ENCODE assay signal across 16 cellular contexts in the genomic region with DNA sequence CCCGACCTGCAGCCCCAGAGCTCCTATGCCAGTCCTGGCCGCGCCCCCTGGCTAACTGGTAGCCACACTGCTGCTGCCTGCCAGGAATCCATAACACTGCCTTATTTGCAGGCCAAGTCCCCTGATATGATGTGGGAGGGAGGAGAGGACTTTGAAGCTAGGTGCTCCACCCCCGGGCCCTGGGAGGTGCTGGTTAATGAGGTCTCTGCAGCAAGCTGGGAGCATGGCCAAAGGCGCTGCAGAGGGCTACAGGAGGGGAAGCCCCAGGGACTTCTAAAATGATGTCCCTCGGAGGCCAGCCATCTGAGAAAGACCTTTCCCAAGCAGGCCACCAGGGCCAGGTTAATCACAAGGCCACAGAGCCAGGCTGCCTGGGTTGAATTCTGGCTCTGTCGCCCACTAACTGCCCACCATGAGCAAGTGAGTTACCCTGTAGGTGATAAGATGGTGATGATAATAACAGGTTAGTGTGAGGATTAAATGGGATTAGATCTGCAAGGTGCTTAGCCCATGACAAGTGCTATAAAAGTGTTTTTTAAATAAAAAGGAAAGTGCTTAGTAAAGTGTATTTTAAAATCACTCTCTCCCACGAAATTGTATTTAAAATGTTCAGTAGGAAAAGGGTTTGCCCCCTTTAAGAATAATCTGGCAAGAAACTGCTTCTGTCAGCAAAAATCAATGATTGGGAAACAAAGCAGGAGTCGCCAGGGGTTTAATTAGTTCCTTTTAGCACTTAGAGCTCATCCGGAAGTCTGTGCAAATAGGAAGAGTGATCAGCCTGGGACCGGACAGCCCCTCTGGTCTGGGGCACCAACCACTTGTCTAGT.
DNase-seq lines count a peak whose midpoint lies in the region; ATAC-seq, FAIRE-seq and TF ChIP-seq lines count a peak whose summit lies in the region.
"Had no signal": no experiment of that assay in that cellular context is flagged by ENCODE, and none has a peak within 500 bp of the region (broad histone marks: within the 10 kb centered on the region; RNA-seq: fewer than 3 reads in every experiment).

No MANE protein-coding gene starts in this region.

- H3K9me3 Mint-ChIP-seq in WTC11: peaks cover 17% of the 10 kb centered on the region
- H3K9me3 Mint-ChIP-seq: activated T-helper 2 cell treated with anti-CD3 and anti-CD28 coated beads, Interferon-gamma antibody, Interleukin-2, Interleukin-4, amounts not matched to agents 10 μg/mL and 5 μg/mL and 100 μg/mL, durations not matched to agents 14 hours and 24 hours and 36 hours had no signal

- H3K36me3 ChIP-seq in HEK293 (ENCODE audit: control insufficient read depth in 2 of 2, insufficient read depth in 1 of 2, low read length in 2 of 2): no peaks in the 10 kb centered on the region
- H3K36me3 ChIP-seq in K562 (ENCODE audit: control insufficient read depth, insufficient read depth, low read length): no peaks in the 10 kb centered on the region
- H3K36me3 ChIP-seq in mucosa of stomach (ENCODE audit: control insufficient read depth, insufficient read depth, low read length): no peaks in the 10 kb centered on the region
- no peaks in the 10 kb centered on the region for H3K36me3 ChIP-seq in smooth muscle cell (ENCODE audit: low read depth)
- H3K36me3 ChIP-seq: left ventricle myocardium inferior, MG63, thyroid gland had no signal

- no peak for TF ChIP-seq RAD21 in K562 (CRISPR knock-in tag; conservative IDR thresholded peaks at IDR 0.05 in 1 of 2, IDR thresholded peaks at IDR 0.05 in 1 of 2)

- ATAC-seq in K562: no peak
- no peak for ATAC-seq in WTC11
- ATAC-seq: CD8-positive, alpha-beta T cell had no signal

- H3K4me3 ChIP-seq in HEK293 (ENCODE audit: low read depth, low read length) (no peak overlapping the region), K562 (no peak overlapping the region), mucosa of stomach (ENCODE audit: low read length) (no peak overlapping the region), smooth muscle cell (no peak overlapping the region)
- H3K4me3 ChIP-seq: left ventricle myocardium inferior, MG63, thyroid gland had no signal

- no peaks in the 10 kb centered on the region for H3K9me3 ChIP-seq in HEK293 (ENCODE audit: control insufficient read depth, insufficient read depth, low read depth, low read length)
- no peaks in the 10 kb centered on the region for H3K9me3 ChIP-seq in K562 (replicated peaks; ENCODE audit: control insufficient read depth, insufficient read depth, low read depth, low read length)
- H3K9me3 ChIP-seq in mucosa of stomach (ENCODE audit: control insufficient read depth, low read length): no peaks in the 10 kb centered on the region
- no peaks in the 10 kb centered on the region for H3K9me3 ChIP-seq in smooth muscle cell (replicated peaks; ENCODE audit: low read depth)
- H3K9me3 ChIP-seq: MG63, thyroid gland had no signal

- peak; percentile 34 for DNase-seq in NCI-H2196 (lab: John Stamatoyannopoulos, UW; ENCODE audit: unreplicated experiment)
- DNase-seq in K562 (ENCODE audit: extremely low read depth in 1 of 4, low spot score in 3 of 4): no peak
- DNase-seq in smooth muscle cell (lab: John Stamatoyannopoulos, UW; ENCODE audit: unreplicated experiment): no peak
- no peak for DNase-seq in WTC11 (ENCODE audit: low spot score)
- no peak for DNase-seq in NCI-H1048 (lab: John Stamatoyannopoulos, UW)
- DNase-seq: activated CD4-positive, alpha-beta T cell treated with anti-CD3 and anti-CD28 coated beads for 4 hours; CD8-positive, alpha-beta T cell; left ventricle myocardium inferior; MG63; nucleus accumbens; thyroid gland had no signal

- no peak for TF ChIP-seq CTCF in HEK293 (tag by site-specific recombination; IDR thresholded peaks at IDR 0.05)
- no peak for TF ChIP-seq CTCF in K562 (IDR thresholded peaks at IDR 0.05 in 2 of 3, conservative IDR thresholded peaks at IDR 0.05 in 1 of 3; ENCODE audit: insufficient read depth in 2 of 3, low read depth in 1 of 3, low read length in 3 of 3)
- no peak for TF ChIP-seq CTCF in smooth muscle cell (IDR thresholded peaks at IDR 0.05; ENCODE audit: borderline replicate concordance, insufficient read depth, poor library complexity, severe bottlenecking)
- TF ChIP-seq CTCF in WTC11 (IDR thresholded peaks at IDR 0.05): no peak

- H3K9ac ChIP-seq in K562 (ENCODE audit: insufficient read depth in 1 of 2, low read depth in 2 of 2, low read length in 2 of 2) (no peak overlapping the region), mucosa of stomach (ENCODE audit: low read length) (peak overlapping the region; percentile 26), smooth muscle cell (ENCODE audit: low read depth) (no peak overlapping the region)

- H3K4me2 ChIP-seq in K562 (ENCODE audit: insufficient read depth, low read length) (no peak overlapping the region), smooth muscle cell (no peak overlapping the region)

- no peak for TF ChIP-seq POLR2A in K562 (conservative IDR thresholded peaks at IDR 0.05)

- peaks cover 4% of the 10 kb centered on the region; the same call in 1 of the 2 replicates for H3K4me1 ChIP-seq in HEK293 (ENCODE audit: control insufficient read depth, insufficient read depth, low read length)
- H3K4me1 ChIP-seq in K562 (replicated peaks in 1 of 2; ENCODE audit: control insufficient read depth in 2 of 2, insufficient read depth in 2 of 2, low read length in 2 of 2): no peaks in the 10 kb centered on the region
- peaks cover 14% of the 10 kb centered on the region for H3K4me1 ChIP-seq in mucosa of stomach (ENCODE audit: control insufficient read depth, insufficient read depth, low read length)
- peaks cover 7% of the 10 kb centered on the region for H3K4me1 ChIP-seq in smooth muscle cell (ENCODE audit: low read depth)
- H3K4me1 ChIP-seq: left ventricle myocardium inferior, thyroid gland had no signal

- no peaks in the 10 kb centered on the region for H3K9me1 ChIP-seq in K562 (ENCODE audit: control insufficient read depth, insufficient read depth, low read length)

- no peaks in the 10 kb centered on the region for H3K36me3 Mint-ChIP-seq in WTC11
- H3K36me3 Mint-ChIP-seq: brain; CD8-positive, alpha-beta T cell had no signal

- POLR2A ChIA-PET in HEK293 (lab: Yijun Ruan, JAX): no interaction called here
- POLR2A ChIA-PET in K562 (lab: Yijun Ruan, JAX): interaction anchor here (1.1 kb wide), 1 partner anchor 80 kb away, joined by 5 read pairs; no protein-coding TSS in a partner anchor
- POLR2A ChIA-PET in WTC11 (lab: Charles Lee): no interaction called here

- no TSS peak for BruUV-seq in K562 (replicated peaks; lab: Mats Ljungman, UMichigan)

- CTCF ChIA-PET in HEK293 (lab: Yijun Ruan, JAX): interaction anchor here (1.0 to 1.3 kb wide), 2 partner anchors 32 to 37 kb away, joined by 3 to 4 read pairs; no protein-coding TSS in a partner anchor
- CTCF ChIA-PET in K562 (lab: Yijun Ruan, JAX; ENCODE audit: low intra/inter-chr PET ratio): no interaction called here
- CTCF ChIA-PET in WTC11 (lab: Charles Lee): interaction anchor here (0.8 to 2.5 kb wide), 5 partner anchors 12 to 284 kb away, joined by 3 to 12 read pairs (median 3); a partner anchor contains a TSS

- intact Hi-C loops in K562 (cut with micrococcal nuclease): no loop called here

- no peak for TF ChIP-seq EP300 in K562 (IDR thresholded peaks at IDR 0.05; ENCODE audit: low read length)

- FAIRE-seq in K562 (lab: Jason Lieb, UNC): no peak

- peaks cover 26 to 54% of the 10 kb centered on the region in 2 experiments for H3K27me3 ChIP-seq in K562 (ENCODE audit: control insufficient read depth in 2 of 2, insufficient read depth in 2 of 2, low read length in 2 of 2)
- no peaks in the 10 kb centered on the region for H3K27me3 ChIP-seq in mucosa of stomach (ENCODE audit: control insufficient read depth, insufficient read depth, low read length)
- H3K27me3 ChIP-seq in smooth muscle cell (ENCODE audit: low read depth): peaks cover 7% of the 10 kb centered on the region
- H3K27me3 ChIP-seq: MG63, thyroid gland had no signal

- H3K27ac ChIP-seq in HEK293 (ENCODE audit: extremely low read depth, low read depth, low read length) (no peak overlapping the region), K562 (ENCODE audit: extremely low read depth, low read depth, low read length) (no peak overlapping the region), smooth muscle cell (ENCODE audit: low read depth) (no peak overlapping the region)
- H3K27ac ChIP-seq: HL-60, left ventricle myocardium inferior, thyroid gland had no signal

- peaks cover 11% of the 10 kb centered on the region for H3K4me1 Mint-ChIP-seq in WTC11

- peaks cover 73% of the 10 kb centered on the region for H3K27me3 Mint-ChIP-seq in WTC11 (ENCODE audit: low read depth)

- no peak overlapping the region for H3K4me3 Mint-ChIP-seq in WTC11
- H3K4me3 Mint-ChIP-seq: brain; CD8-positive, alpha-beta T cell had no signal

- H3F3A ChIP-seq in smooth muscle cell (ENCODE audit: low read depth): no peaks in the 10 kb centered on the region

- H3K79me2 ChIP-seq in K562 (ENCODE audit: control insufficient read depth, insufficient read depth, low read length) (no peaks in the 10 kb centered on the region), smooth muscle cell (ENCODE audit: low read depth) (no peaks in the 10 kb centered on the region)

- 2% methylated on average over 11 of the region's 11 CpGs for WGBS in K562 (ENCODE audit: insufficient coverage, low coverage, missing lambda C conversion rate)
- WGBS in smooth muscle cell (ENCODE audit: low lambda C conversion rate): 72% methylated on average over 11 of the region's 11 CpGs

- no peak overlapping the region for H2AFZ ChIP-seq in K562 (ENCODE audit: low read depth, low read length)
- H2AFZ ChIP-seq in smooth muscle cell (ENCODE audit: low read depth): no peak overlapping the region

- in situ Hi-C loops in K562 (cut with MboI): no loop called here

- no peak overlapping the region for H3K27ac Mint-ChIP-seq in WTC11
- H3K27ac Mint-ChIP-seq: activated T-helper 2 cell treated with anti-CD3 and anti-CD28 coated beads, Interferon-gamma antibody, Interleukin-2, Interleukin-4, amounts not matched to agents 10 μg/mL and 5 μg/mL and 100 μg/mL, durations not matched to agents 14 hours and 24 hours and 36 hours; CD8-positive, alpha-beta T cell had no signal

- H4K20me1 ChIP-seq in K562 (replicated peaks; ENCODE audit: control insufficient read depth, insufficient read depth, low read length) (no peaks in the 10 kb centered on the region), smooth muscle cell (ENCODE audit: low read depth) (no peaks in the 10 kb centered on the region)

TF ChIP-seq in K562, 482 proteins besides CTCF, POLR2A, EP300 and RAD21 (continues in another document):
- TF ChIP-seq PCBP1 (IDR thresholded peaks at IDR 0.05; ENCODE audit: low read depth, low read length, poor library complexity, severe bottlenecking) (no peak), ZNF316 (IDR thresholded peaks at IDR 0.05) (peak; percentile 82), ZNF408 (CRISPR knock-in tag; IDR thresholded peaks at IDR 0.05; ENCODE audit: low read depth) (no peak), C11orf30 (IDR thresholded peaks at IDR 0.05; ENCODE audit: low read depth) (peak; percentile 77)

TF ChIP-seq in WTC11, 78 proteins besides CTCF, POLR2A, EP300 and RAD21 (continues in another document):
- no peak for TF ChIP-seq NFE2L1 (CRISPR knock-in tag; IDR thresholded peaks at IDR 0.05)
